Comparison of ENCODE assay signal across 8 cellular contexts in genomic region chrX:27996132-27996531, GRCh38. TPM values are rescaled to one million over a fixed set of nuclear protein-coding genes. Genes with fewer than 3 reads are reported as not detected.
"Had no signal": no experiment of that assay in that cellular context is flagged by ENCODE, and none has a peak within 500 bp of the region (broad histone marks: within the 10 kb centered on the region; RNA-seq: fewer than 3 reads in every experiment).

No MANE protein-coding gene starts in this region.

- ATAC-seq: GM23338, HepG2 had no signal

- DNase-seq: H9, HCEC 1CT had no signal

- H2AFZ ChIP-seq: GM23338 had no signal

- H3K4me3 ChIP-seq: GM23338 had no signal

- FAIRE-seq: H1, H54, HepG2 had no signal

- H3K4me2 ChIP-seq: GM23338 had no signal

RNA-seq across cellular contexts. Expression of gene DCAF8L1, which starts 14.9 kb away (rescaled TPM):
- total RNA-seq: GM23338, H1, H9, HepG2, HT-29 had no signal
- polyA plus RNA-seq: GM23338, H1, HepG2, IgD-negative memory B cell had no signal
